Comparison of ENCODE assay signal across 29 cellular contexts in the genomic region with DNA sequence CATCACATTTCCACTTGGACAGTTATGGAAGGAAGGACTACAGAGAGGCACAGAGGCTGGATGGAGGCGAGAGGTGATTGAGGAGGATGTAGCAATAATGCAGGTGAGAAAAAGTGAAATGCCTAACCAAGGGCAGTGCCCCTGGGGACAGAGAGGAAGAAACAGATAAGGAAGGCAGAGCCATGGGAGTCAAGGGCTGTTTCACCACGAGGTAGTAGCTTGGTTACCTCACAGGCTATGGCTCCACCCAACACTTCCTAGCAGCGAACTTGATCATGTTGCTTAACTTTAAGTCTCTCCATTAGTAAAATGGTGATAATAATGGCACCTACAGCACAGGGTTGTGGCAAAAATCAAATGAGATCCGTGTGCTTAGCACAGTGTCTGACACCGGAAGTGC.
DNase-seq lines count a peak whose midpoint lies in the region; ATAC-seq and TF ChIP-seq lines count a peak whose summit lies in the region.
"Had no signal": no experiment of that assay in that cellular context is flagged by ENCODE, and none has a peak within 500 bp of the region (broad histone marks: within the 10 kb centered on the region; RNA-seq: fewer than 3 reads in every experiment).

No MANE protein-coding gene starts in this region.

- no peaks in the 10 kb centered on the region for H3K79me2 ChIP-seq in MM.1S (ENCODE audit: low read length)

- H3K9me3 ChIP-seq in MM.1S (replicated peaks; ENCODE audit: insufficient read depth, low read length) (no peaks in the 10 kb centered on the region), lower lobe of right lung (no peaks in the 10 kb centered on the region), suprapubic skin (no peaks in the 10 kb centered on the region)
- H3K9me3 ChIP-seq: gastroesophageal sphincter, MG63 had no signal

- TF ChIP-seq CTCF in MM.1S (IDR thresholded peaks at IDR 0.05; ENCODE audit: low read length): no peak
- no peak for TF ChIP-seq CTCF in lower lobe of right lung (IDR thresholded peaks at IDR 0.05)
- TF ChIP-seq CTCF in suprapubic skin (IDR thresholded peaks at IDR 0.05): no peak

- H3K9ac ChIP-seq in MM.1S (ENCODE audit: low read length): no peak overlapping the region
- H3K9ac ChIP-seq: neural progenitor cell had no signal

- 72% methylated on average over 5 of the region's 5 CpGs for WGBS in suprapubic skin

- H3K4me1 ChIP-seq in MM.1S (ENCODE audit: low read length) (peaks cover 15% of the 10 kb centered on the region), lower lobe of right lung (no peaks in the 10 kb centered on the region), suprapubic skin (peaks cover 5% of the 10 kb centered on the region)

- H3K4me1 Mint-ChIP-seq in T-helper 1 cell treated with Interleukin-12 subunit alpha and Interleukin-12 subunit beta and Interleukin-4 antibody, amounts not matched to agents 30 μg/mL and 1 μg/mL, for 36 hours (ENCODE audit: low read depth): peaks cover 17% of the 10 kb centered on the region
- H3K4me1 Mint-ChIP-seq: GM23338 had no signal

- H3K36me3 Mint-ChIP-seq in T-helper 1 cell treated with Interleukin-12 subunit alpha and Interleukin-12 subunit beta and Interleukin-4 antibody, amounts not matched to agents 30 μg/mL and 1 μg/mL, for 36 hours (ENCODE audit: low read depth): peaks cover 2% of the 10 kb centered on the region
- H3K36me3 Mint-ChIP-seq: neural progenitor cell, type B pancreatic cell had no signal

- no peaks in the 10 kb centered on the region for H3K27me3 ChIP-seq in MM.1S (replicated peaks; ENCODE audit: insufficient read depth, low read length)
- no peaks in the 10 kb centered on the region for H3K27me3 ChIP-seq in lower lobe of right lung (ENCODE audit: low read depth)
- H3K27me3 ChIP-seq in suprapubic skin: no peaks in the 10 kb centered on the region
- H3K27me3 ChIP-seq: gastroesophageal sphincter, MG63, neural progenitor cell had no signal

- ATAC-seq in lower lobe of right lung (peak; percentile 61 to 64), HG02610 (IDR thresholded peaks at IDR 0.05; ENCODE audit: unreplicated experiment) (no peak)
- ATAC-seq: gastroesophageal sphincter, GM23338 had no signal

- no peaks in the 10 kb centered on the region for H3K9me3 Mint-ChIP-seq in T-helper 1 cell treated with Interleukin-12 subunit alpha and Interleukin-12 subunit beta and Interleukin-4 antibody, amounts not matched to agents 30 μg/mL and 1 μg/mL, for 36 hours
- H3K9me3 Mint-ChIP-seq: neural progenitor cell, type B pancreatic cell had no signal

- H3K27ac Mint-ChIP-seq in T-helper 1 cell treated with Interleukin-12 subunit alpha and Interleukin-12 subunit beta and Interleukin-4 antibody, amounts not matched to agents 30 μg/mL and 1 μg/mL, for 36 hours: peak overlapping the region; percentile 4
- H3K27ac Mint-ChIP-seq: endodermal cell, GM23338, HFFc6, neural progenitor cell, type B pancreatic cell had no signal

- H4K20me1 ChIP-seq in MM.1S (ENCODE audit: insufficient read depth, low read length): no peaks in the 10 kb centered on the region

- H2AFZ ChIP-seq in MM.1S (ENCODE audit: low read length): peak overlapping the region; percentile 20
- H2AFZ ChIP-seq: GM23338, neural progenitor cell had no signal

- H3K4me3 ChIP-seq in MM.1S (ENCODE audit: low read length) (no peak overlapping the region), lower lobe of right lung (no peak overlapping the region), suprapubic skin (no peak overlapping the region)
- H3K4me3 ChIP-seq: gastroesophageal sphincter, GM23338, lung, MG63, neural progenitor cell, SK-N-MC had no signal

- H3K4me2 ChIP-seq in MM.1S (ENCODE audit: low read depth, low read length): peak overlapping the region; percentile 4; the same call in 1 of the 2 replicates
- H3K4me2 ChIP-seq: GM23338, neural progenitor cell had no signal

- no peak for TF ChIP-seq EP300 in suprapubic skin (IDR thresholded peaks at IDR 0.05)

- H3K9me2 ChIP-seq in MM.1S (replicated peaks; ENCODE audit: insufficient read depth, low read length): no peaks in the 10 kb centered on the region

- intact Hi-C loops in lower lobe of right lung (cut with DNase I): no loop called here

- DNase-seq in T-helper 1 cell (no peak), MM.1S (no peak), SKM-1 treated with dmso at 0.1 percent for 144 hours (lab: John Stamatoyannopoulos, UW; ENCODE audit: unreplicated experiment) (peak; percentile 60), lower lobe of right lung (no peak), suprapubic skin (ENCODE audit: low spot score in 2 of 2) (no peak)
- no peak for DNase-seq in activated naive CD4-positive, alpha-beta T cell treated with Interleukin-2 at 50 U/mL for 16 hours
- DNase-seq: 8988T; activated CD4-positive, alpha-beta T cell treated with anti-CD3 and anti-CD28 coated beads, Interleukin-2, amount 50 U/mL, for 48 hours; activated CD4-positive, CD25-positive, alpha-beta regulatory T cell; activated gamma-delta T cell; activated T-cell treated with anti-CD3 and anti-CD28 coated beads, Interleukin-2, amount 50 U/mL, for 1 hour; COR-L47; cortex of kidney; endodermal cell; HFFc6; KBM-7; MG63; NCI-H1694 treated with DMSO at 0.1 percent for 48 hours; NCI-H524 treated with DMSO at 0.1 percent for 48 hours; RPMI8226; T-helper 9 cell had no signal

- no peak overlapping the region for H3K4me3 Mint-ChIP-seq in T-helper 1 cell treated with Interleukin-12 subunit alpha and Interleukin-12 subunit beta and Interleukin-4 antibody, amounts not matched to agents 30 μg/mL and 1 μg/mL, for 36 hours
- H3K4me3 Mint-ChIP-seq: endodermal cell, GM23338, HFFc6, neural progenitor cell, type B pancreatic cell had no signal

- peaks cover 5% of the 10 kb centered on the region for H3K27me3 Mint-ChIP-seq in T-helper 1 cell treated with Interleukin-12 subunit alpha and Interleukin-12 subunit beta and Interleukin-4 antibody, amounts not matched to agents 30 μg/mL and 1 μg/mL, for 36 hours (ENCODE audit: low read depth)
- H3K27me3 Mint-ChIP-seq: type B pancreatic cell had no signal

- H3F3A ChIP-seq in MM.1S (ENCODE audit: insufficient read depth, low read length): no peaks in the 10 kb centered on the region; the same call in 1 of the 2 replicates

- TF ChIP-seq POLR2A in suprapubic skin (IDR thresholded peaks at IDR 0.05): no peak

- H3K36me3 ChIP-seq in MM.1S (replicated peaks; ENCODE audit: insufficient read depth, low read length) (no peaks in the 10 kb centered on the region), lower lobe of right lung (no peaks in the 10 kb centered on the region), suprapubic skin (no peaks in the 10 kb centered on the region)
- H3K36me3 ChIP-seq: gastroesophageal sphincter, MG63, neural progenitor cell had no signal

- no peak overlapping the region for H3K27ac ChIP-seq in MM.1S (ENCODE audit: low read length)
- H3K27ac ChIP-seq in lower lobe of right lung: no peak overlapping the region
- no peak overlapping the region for H3K27ac ChIP-seq in suprapubic skin
- H3K27ac ChIP-seq: gastroesophageal sphincter, neural progenitor cell, SK-N-MC had no signal
